Comparison of ENCODE assay signal across 9 cellular contexts in genomic region chr19:49056101-49056901, GRCh38. TPM values are rescaled to one million over a fixed set of nuclear protein-coding genes. Genes with fewer than 3 reads are reported as not detected.
DNase-seq lines count a peak whose midpoint lies in the region; ATAC-seq lines count a peak whose summit lies in the region.
"Had no signal": no experiment of that assay in that cellular context is flagged by ENCODE, and none has a peak within 500 bp of the region (broad histone marks: within the 10 kb centered on the region; RNA-seq: fewer than 3 reads in every experiment).

No MANE protein-coding gene starts in this region.

- H3K9me3 Mint-ChIP-seq in activated CD4-positive, alpha-beta T cell treated with anti-CD3 and anti-CD28 coated beads, Interleukin-2, amount 10 ng/mL, durations not matched to agents 24 days and 14 days = no peaks in the 10 kb centered on the region

- WGBS in ectodermal cell, 2 experiments = 2% methylated on average over 63 of the region's 63 CpGs

- no peak for ATAC-seq in HG03457 (IDR thresholded peaks at IDR 0.05; ENCODE audit: unreplicated experiment)
- ATAC-seq in HG02571 (IDR thresholded peaks at IDR 0.05; ENCODE audit: unreplicated experiment) = no peak

- peaks cover 49% of the 10 kb centered on the region for H3K27me3 Mint-ChIP-seq in activated CD4-positive, alpha-beta T cell treated with anti-CD3 and anti-CD28 coated beads, Interleukin-2, amount 10 ng/mL, durations not matched to agents 24 days and 14 days

- peak overlapping the region; percentile 84 for H3K4me3 Mint-ChIP-seq in activated CD4-positive, alpha-beta T cell treated with anti-CD3 and anti-CD28 coated beads, Interleukin-2, amount 10 ng/mL, durations not matched to agents 24 days and 14 days

- H3K27ac ChIP-seq in ectodermal cell (ENCODE audit: insufficient read depth, low read depth, low read length, poor library complexity, severe bottlenecking) = no peak overlapping the region

- intact Hi-C loops in activated CD4-positive, alpha-beta T cell treated with anti-CD3 and anti-CD28 coated beads, Interleukin-2, amount 10 ng/mL, durations not matched to agents 24 days and 14 days (cut with micrococcal nuclease) = no loop called here

- H3K4me1 Mint-ChIP-seq in activated CD4-positive, alpha-beta T cell treated with anti-CD3 and anti-CD28 coated beads, Interleukin-2, amount 10 ng/mL, durations not matched to agents 24 days and 14 days = peaks cover 12% of the 10 kb centered on the region

- peak overlapping the region; percentile 36 for H3K4me3 ChIP-seq in ectodermal cell (ENCODE audit: insufficient read depth, low read depth, low read length)

- H3K9me3 ChIP-seq in ectodermal cell (ENCODE audit: control insufficient read depth, low read length) = no peaks in the 10 kb centered on the region

- no peak overlapping the region for H3K27ac Mint-ChIP-seq in activated CD4-positive, alpha-beta T cell treated with anti-CD3 and anti-CD28 coated beads, Interleukin-2, amount 10 ng/mL, durations not matched to agents 24 days and 14 days

- H3K27me3 ChIP-seq in ectodermal cell (ENCODE audit: control insufficient read depth, insufficient read depth, low read length, poor library complexity, severe bottlenecking) = peaks cover 63% of the 10 kb centered on the region

- H3K4me1 ChIP-seq in ectodermal cell (ENCODE audit: control insufficient read depth, insufficient read depth, low read length) = peaks cover 12% of the 10 kb centered on the region

- H3K36me3 Mint-ChIP-seq in activated CD4-positive, alpha-beta T cell treated with anti-CD3 and anti-CD28 coated beads, Interleukin-2, amount 10 ng/mL, durations not matched to agents 24 days and 14 days (ENCODE audit: low read depth) = peaks cover 3% of the 10 kb centered on the region

- in situ Hi-C loops in KBM-7 (cut with MboI; ENCODE audit: low pct_unique_long_range_greater_than_20kb, low sequenced_read_pairs) = no loop called here

- DNase-seq in GM03348 (ENCODE audit: low spot score) (peak; percentile 93), KBM-7 (peak; percentile 61), lung microvascular endothelial cell (ENCODE audit: low read depth in 2 of 2) (peak; percentile 37 to 65)
- peak; percentile 90 for DNase-seq in activated CD4-positive, alpha-beta T cell treated with anti-CD3 and anti-CD28 coated beads, Interleukin-2, amount 10 ng/mL, durations not matched to agents 24 days and 14 days
- DNase-seq in stimulated activated CD8-positive, alpha-beta memory T cell treated with anti-CD3 and anti-CD28 coated beads, Interleukin-4, amount 100 ng/mL, for 48 hours = peak; percentile 73

- no peaks in the 10 kb centered on the region for H3K36me3 ChIP-seq in ectodermal cell (ENCODE audit: control insufficient read depth, insufficient read depth, low read length)

RNA-seq across cellular contexts. Expression of gene CGB7, which starts 1.2 kb away (rescaled TPM):
- total RNA-seq in activated CD4-positive, alpha-beta T cell treated with anti-CD3 and anti-CD28 coated beads, Interleukin-2, amount 10 ng/mL, durations not matched to agents 24 days and 14 days = not detected in 2 replicates
- 1.6 TPM for polyA plus RNA-seq in ectodermal cell (2013, experiment 1 of 4)
- 1.8 TPM for polyA plus RNA-seq in ectodermal cell (2013, experiment 2 of 4)
- 1.9 TPM for polyA plus RNA-seq in ectodermal cell (2013, experiment 3 of 4)
- 2.6 TPM for polyA plus RNA-seq in ectodermal cell (2013, experiment 4 of 4)
- total RNA-seq in lung microvascular endothelial cell = 0.22 TPM in 1 of 2 replicates, not detected in the other

RNA-seq across cellular contexts. Expression of gene CGB8, which starts 7.4 kb away (rescaled TPM):
- total RNA-seq in activated CD4-positive, alpha-beta T cell treated with anti-CD3 and anti-CD28 coated beads, Interleukin-2, amount 10 ng/mL, durations not matched to agents 24 days and 14 days = not detected in 2 replicates
- polyA plus RNA-seq in ectodermal cell (2013, experiment 1 of 4) = not detected
- not detected for polyA plus RNA-seq in ectodermal cell (2013, experiment 2 of 4)
- not detected for polyA plus RNA-seq in ectodermal cell (2013, experiment 3 of 4)
- not detected for polyA plus RNA-seq in ectodermal cell (2013, experiment 4 of 4)
- total RNA-seq in lung microvascular endothelial cell = not detected in 2 replicates
- total RNA-seq: dermis microvascular lymphatic vessel endothelial cell had no signal

RNA-seq across cellular contexts. Expression of gene NTF4, which starts 8.3 kb away (rescaled TPM):
- total RNA-seq in activated CD4-positive, alpha-beta T cell treated with anti-CD3 and anti-CD28 coated beads, Interleukin-2, amount 10 ng/mL, durations not matched to agents 24 days and 14 days = not detected in 2 replicates
- polyA plus RNA-seq in ectodermal cell (2013, experiment 1 of 4) = 2.9 TPM
- polyA plus RNA-seq in ectodermal cell (2013, experiment 2 of 4) = 2.9 TPM
- polyA plus RNA-seq in ectodermal cell (2013, experiment 3 of 4) = 1.8 TPM
- 1.9 TPM for polyA plus RNA-seq in ectodermal cell (2013, experiment 4 of 4)
- total RNA-seq in lung microvascular endothelial cell = not detected in 2 replicates
- total RNA-seq: dermis microvascular lymphatic vessel endothelial cell had no signal

RNA-seq across cellular contexts. Expression of gene CGB5, which starts 12.7 kb away (rescaled TPM):
- total RNA-seq in activated CD4-positive, alpha-beta T cell treated with anti-CD3 and anti-CD28 coated beads, Interleukin-2, amount 10 ng/mL, durations not matched to agents 24 days and 14 days = not detected in 2 replicates
- polyA plus RNA-seq in ectodermal cell (2013, experiment 1 of 4) = not detected
- not detected for polyA plus RNA-seq in ectodermal cell (2013, experiment 2 of 4)
- not detected for polyA plus RNA-seq in ectodermal cell (2013, experiment 3 of 4)
- not detected for polyA plus RNA-seq in ectodermal cell (2013, experiment 4 of 4)
- total RNA-seq in lung microvascular endothelial cell = not detected in 2 replicates
- total RNA-seq: dermis microvascular lymphatic vessel endothelial cell had no signal

RNA-seq across cellular contexts. Expression of gene KCNA7, which starts 16.2 kb away (rescaled TPM):
- not detected in 2 replicates for total RNA-seq in activated CD4-positive, alpha-beta T cell treated with anti-CD3 and anti-CD28 coated beads, Interleukin-2, amount 10 ng/mL, durations not matched to agents 24 days and 14 days
- polyA plus RNA-seq in ectodermal cell (2013, experiment 1 of 4) = not detected
- polyA plus RNA-seq in ectodermal cell (2013, experiment 2 of 4) = 0.04 TPM
- polyA plus RNA-seq in ectodermal cell (2013, experiment 3 of 4) = 0.11 TPM
- polyA plus RNA-seq in ectodermal cell (2013, experiment 4 of 4) = not detected
- total RNA-seq in lung microvascular endothelial cell = not detected in 2 replicates
- total RNA-seq: dermis microvascular lymphatic vessel endothelial cell had no signal
